ENCODE assay signal across 14 cellular contexts in genomic region chr3:175255698-175256097, GRCh38.
DNase-seq lines count a peak whose midpoint lies in the region; TF ChIP-seq lines count a peak whose summit lies in the region.
"Had no signal": no experiment of that assay in that cellular context is flagged by ENCODE, and none has a peak within 500 bp of the region (broad histone marks: within the 10 kb centered on the region; RNA-seq: fewer than 3 reads in every experiment).

No MANE protein-coding gene starts in this region.

- H3K27ac ChIP-seq in smooth muscle cell (ENCODE audit: low read depth) = no peak overlapping the region
- no peak overlapping the region for H3K27ac ChIP-seq in CD8-positive, alpha-beta memory T cell (ENCODE audit: low read depth, low read length)
- H3K27ac ChIP-seq: left lung, SJSA1, WERI-Rb-1 had no signal

- TF ChIP-seq CTCF in NB4 (IDR thresholded peaks at IDR 0.05; ENCODE audit: low read depth, low read length) = no peak
- no peak for TF ChIP-seq CTCF in choroid plexus epithelial cell (conservative IDR thresholded peaks at IDR 0.05; ENCODE audit: low read depth, low read length)
- no peak for TF ChIP-seq CTCF in smooth muscle cell (IDR thresholded peaks at IDR 0.05; ENCODE audit: borderline replicate concordance, insufficient read depth, poor library complexity, severe bottlenecking)
- TF ChIP-seq CTCF in GM10248 (IDR thresholded peaks at IDR 0.05; ENCODE audit: control extremely low read depth, extremely low read depth, low read depth, missing control alignments) = no peak

- no peaks in the 10 kb centered on the region for H3K79me2 ChIP-seq in smooth muscle cell (ENCODE audit: low read depth)

- H3K4me2 ChIP-seq in smooth muscle cell = no peak overlapping the region

- H3K9ac ChIP-seq in smooth muscle cell (ENCODE audit: low read depth) = no peak overlapping the region

- 64% methylated on average over 1 of the region's 1 CpG for WGBS in smooth muscle cell (ENCODE audit: low lambda C conversion rate)

- H3K36me3 Mint-ChIP-seq in CD8-positive, alpha-beta memory T cell = no peaks in the 10 kb centered on the region

- no peak overlapping the region for H2AFZ ChIP-seq in smooth muscle cell (ENCODE audit: low read depth)

- no peaks in the 10 kb centered on the region for H3K36me3 ChIP-seq in smooth muscle cell (ENCODE audit: low read depth)
- H3K36me3 ChIP-seq in CD8-positive, alpha-beta memory T cell (ENCODE audit: insufficient read depth, low read length) = no peaks in the 10 kb centered on the region
- H3K36me3 ChIP-seq: left lung, SJSA1, WERI-Rb-1 had no signal

- CTCF ChIA-PET in CD8-positive, alpha-beta memory T cell (lab: Charles Lee) = no interaction called here
- CTCF ChIA-PET in GM10248 (lab: Yijun Ruan, JAX) = no interaction called here

- H3K4me3 ChIP-seq in NB4 (ENCODE audit: low read depth, low read length) = no peak overlapping the region
- no peak overlapping the region for H3K4me3 ChIP-seq in choroid plexus epithelial cell (ENCODE audit: low read depth, low read length)
- H3K4me3 ChIP-seq in smooth muscle cell = no peak overlapping the region
- no peak overlapping the region for H3K4me3 ChIP-seq in CD8-positive, alpha-beta memory T cell (ENCODE audit: low read length)
- H3K4me3 ChIP-seq: left lung, SJSA1 had no signal

- no peaks in the 10 kb centered on the region for H3K27me3 ChIP-seq in smooth muscle cell (ENCODE audit: low read depth)
- no peaks in the 10 kb centered on the region for H3K27me3 ChIP-seq in CD8-positive, alpha-beta memory T cell (ENCODE audit: insufficient read depth, low read length, poor library complexity, severe bottlenecking)
- H3K27me3 ChIP-seq: left lung, SJSA1 had no signal

- peaks cover 6% of the 10 kb centered on the region for H3K4me1 ChIP-seq in smooth muscle cell (ENCODE audit: low read depth)
- no peaks in the 10 kb centered on the region for H3K4me1 ChIP-seq in CD8-positive, alpha-beta memory T cell (ENCODE audit: insufficient read depth, low read length)
- H3K4me1 ChIP-seq: left lung had no signal

- peaks cover 0 to 33% (median 6%) of the 10 kb centered on the region in 5 donors for H3K9me3 Mint-ChIP-seq in CD8-positive, alpha-beta memory T cell
- H3K9me3 Mint-ChIP-seq: nephron progenitor cell had no signal

- no peaks in the 10 kb centered on the region for H3K27me3 Mint-ChIP-seq in CD8-positive, alpha-beta memory T cell

- no peak overlapping the region for H3K4me3 Mint-ChIP-seq in CD8-positive, alpha-beta memory T cell
- H3K4me3 Mint-ChIP-seq: nephron progenitor cell had no signal

- H3F3A ChIP-seq in smooth muscle cell (ENCODE audit: low read depth) = no peaks in the 10 kb centered on the region

- H3K27ac Mint-ChIP-seq in CD8-positive, alpha-beta memory T cell = no peak overlapping the region
- H3K27ac Mint-ChIP-seq: nephron progenitor cell had no signal

- POLR2A ChIA-PET in CD8-positive, alpha-beta memory T cell (lab: Charles Lee) = no interaction called here
- POLR2A ChIA-PET in GM10248 (lab: Yijun Ruan, JAX) = no interaction called here

- H4K20me1 ChIP-seq in smooth muscle cell (ENCODE audit: low read depth) = no peaks in the 10 kb centered on the region

- DNase-seq in GM03348 (ENCODE audit: low spot score) (peak; percentile 16), NB4 (ENCODE audit: low read depth) (peak; percentile 4), choroid plexus epithelial cell (ENCODE audit: low read depth) (peak; percentile 77), myocyte (ENCODE audit: low read depth) (peak; percentile 86), smooth muscle cell (lab: John Stamatoyannopoulos, UW; ENCODE audit: unreplicated experiment) (no peak), GM10248 (ENCODE audit: extremely low spot score) (no peak)
- DNase-seq in CD8-positive, alpha-beta memory T cell = no peak
- DNase-seq: glutamatergic neuron, left lung, NCI-H446, nephron progenitor cell, small intestine, WERI-Rb-1 had no signal

- no peaks in the 10 kb centered on the region for H3K4me1 Mint-ChIP-seq in CD8-positive, alpha-beta memory T cell
- H3K4me1 Mint-ChIP-seq: nephron progenitor cell had no signal

- H3K9me3 ChIP-seq in smooth muscle cell (replicated peaks; ENCODE audit: low read depth) = no peaks in the 10 kb centered on the region
- no peaks in the 10 kb centered on the region for H3K9me3 ChIP-seq in CD8-positive, alpha-beta memory T cell (ENCODE audit: low read length)
- H3K9me3 ChIP-seq: left lung, SJSA1 had no signal

- no peak for TF ChIP-seq POLR2A in NB4 (IDR thresholded peaks at IDR 0.05; ENCODE audit: extremely low read depth, insufficient read length)

Comparison
In these comparisons a context has a peak if more than half of its experiments do, and no peak if none do; other contexts are left out.
1. DNase-seq: peak in GM03348 (single experiment), NB4 (single experiment), choroid plexus epithelial cell (single experiment) and myocyte (single experiment); none in smooth muscle cell (single experiment), CD8-positive, alpha-beta memory T cell (0 of 5) and GM10248 (single experiment).